In genomic region chr2:187415449-187415848, GRCh38 we compare ENCODE assay signal across 29 cellular contexts.
"Had no signal": no experiment of that assay in that cellular context is flagged by ENCODE, and none has a peak within 500 bp of the region (broad histone marks: within the 10 kb centered on the region; RNA-seq: fewer than 3 reads in every experiment).

No MANE protein-coding gene starts in this region.

- ATAC-seq: heart left ventricle; left colon; left lung; lower lobe of right lung; naive thymus-derived CD8-positive, alpha-beta T cell; sciatic nerve; stimulated activated memory B cell treated with anti-CD40 and anti-IgM and Interleukin-4, amounts not matched to agents 10 μg/mL and 1 μg/mL and 100 μg/mL, for 72 hours; stimulated activated naive CD8-positive, alpha-beta T cell treated with anti-CD3 and anti-CD28 coated beads, Interleukin-15, amount 100 ng/mL, for 72 hours had no signal

- H3K4me3 Mint-ChIP-seq: naive thymus-derived CD8-positive, alpha-beta T cell; nephron; neural crest cell; stimulated activated memory B cell treated with anti-CD40 and anti-IgM and Interleukin-4, amounts not matched to agents 10 μg/mL and 1 μg/mL and 100 μg/mL, for 72 hours; stimulated activated naive CD8-positive, alpha-beta T cell treated with anti-CD3 and anti-CD28 coated beads, Interleukin-15, amount 100 ng/mL, for 72 hours; type B pancreatic cell had no signal

- H3K4me1 Mint-ChIP-seq: naive thymus-derived CD8-positive, alpha-beta T cell; stimulated activated memory B cell treated with anti-CD40 and anti-IgM and Interleukin-4, amounts not matched to agents 10 μg/mL and 1 μg/mL and 100 μg/mL, for 72 hours; stimulated activated naive CD8-positive, alpha-beta T cell treated with anti-CD3 and anti-CD28 coated beads, Interleukin-15, amount 100 ng/mL, for 72 hours had no signal

- H3K27me3 ChIP-seq: heart left ventricle, left lung, neutrophil, right atrium auricular region, tibial nerve, vagina had no signal

- H3K27me3 Mint-ChIP-seq: naive thymus-derived CD8-positive, alpha-beta T cell; progenitor cell of endocrine pancreas; stimulated activated memory B cell treated with anti-CD40 and anti-IgM and Interleukin-4, amounts not matched to agents 10 μg/mL and 1 μg/mL and 100 μg/mL, for 72 hours; stimulated activated naive CD8-positive, alpha-beta T cell treated with anti-CD3 and anti-CD28 coated beads, Interleukin-15, amount 100 ng/mL, for 72 hours; type B pancreatic cell had no signal

- H3K27ac ChIP-seq: heart left ventricle, left lung, lower lobe of right lung, neutrophil, parathyroid adenoma, right atrium auricular region, tibial nerve, vagina had no signal

- H3K36me3 Mint-ChIP-seq: naive thymus-derived CD8-positive, alpha-beta T cell; stimulated activated memory B cell treated with anti-CD40 and anti-IgM and Interleukin-4, amounts not matched to agents 10 μg/mL and 1 μg/mL and 100 μg/mL, for 72 hours; type B pancreatic cell had no signal

- H3K4me3 ChIP-seq: heart left ventricle, left lung, lower lobe of right lung, right atrium auricular region, tibial nerve, vagina had no signal

- H3K9me3 ChIP-seq: left lung, lower lobe of right lung, neutrophil, vagina had no signal

- H3K9me3 Mint-ChIP-seq: type B pancreatic cell had no signal

- H3K36me3 ChIP-seq: heart left ventricle, left lung, lower lobe of right lung, neutrophil, right atrium auricular region, tibial nerve, vagina had no signal

- H2AFZ ChIP-seq: parathyroid adenoma had no signal

- H3K9ac ChIP-seq: parathyroid adenoma had no signal

- H3K79me2 ChIP-seq: parathyroid adenoma had no signal

- H3K4me1 ChIP-seq: left lung, lower lobe of right lung, parathyroid adenoma, tibial nerve, vagina had no signal

- H3K27ac Mint-ChIP-seq: naive thymus-derived CD8-positive, alpha-beta T cell; nephron; progenitor cell of endocrine pancreas; stimulated activated memory B cell treated with anti-CD40 and anti-IgM and Interleukin-4, amounts not matched to agents 10 μg/mL and 1 μg/mL and 100 μg/mL, for 72 hours; stimulated activated naive CD8-positive, alpha-beta T cell treated with anti-CD3 and anti-CD28 coated beads, Interleukin-15, amount 100 ng/mL, for 72 hours; type B pancreatic cell had no signal

- DNase-seq: islet precursor cell; kidney glomerular epithelial cell; left lung; lower lobe of right lung; mammary epithelial cell; mesenchymal stem cell; naive thymus-derived CD8-positive, alpha-beta T cell; occipital lobe; small intestine; stimulated activated CD4-positive, alpha-beta T cell treated with anti-CD3 and anti-CD28 coated beads, Interleukin-1b, Interleukin-23, amount 100 ng/mL, for 48 hours; stimulated activated CD4-positive, alpha-beta T cell treated with anti-CD3 and anti-CD28 coated beads, Interleukin-2, amount 100 ng/mL, for 48 hours; stimulated activated CD4-positive, alpha-beta T cell treated with anti-CD3 and anti-CD28 coated beads, Interleukin-4, amount 100 ng/mL, for 4 hours; stimulated activated CD8-positive, alpha-beta memory T cell treated with anti-CD3 and anti-CD28 coated beads, Interleukin-4, amount 100 ng/mL, for 48 hours; stimulated activated naive CD4-positive, alpha-beta T cell treated with Interleukin-2 at 50 U/mL for 16 hours; stimulated activated naive CD8-positive, alpha-beta T cell treated with anti-CD3 and anti-CD28 coated beads, Interleukin-15, amount 100 ng/mL, for 72 hours; substantia nigra had no signal
